In the genomic region with DNA sequence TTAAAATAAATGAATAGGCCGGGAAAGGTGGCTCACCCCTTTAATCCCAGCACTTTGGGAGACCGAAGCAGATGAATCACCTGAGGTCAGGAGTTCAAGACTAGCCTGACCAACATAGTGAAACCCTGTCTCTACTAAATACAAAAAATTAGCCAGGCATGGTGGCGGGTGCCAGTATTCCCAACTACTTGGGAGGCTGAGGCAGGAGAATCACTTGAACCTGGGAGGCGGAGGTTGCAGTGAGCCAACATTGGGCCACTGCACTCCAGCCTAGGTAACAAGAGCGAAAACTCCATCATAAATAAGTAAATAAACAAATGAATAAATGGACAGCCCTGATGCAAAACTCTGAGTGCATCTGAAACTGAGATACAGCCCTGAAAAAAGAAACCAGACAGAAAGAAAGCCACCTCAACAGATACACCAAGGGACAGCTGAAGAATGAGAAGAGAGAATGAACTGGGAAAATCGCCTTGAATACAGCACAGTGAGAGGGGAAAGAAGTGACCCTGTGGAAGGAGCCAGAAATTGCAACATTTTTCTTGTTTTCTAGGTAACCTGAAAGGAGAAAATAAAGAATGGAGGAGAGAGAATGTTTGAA, we compare ENCODE assay signal across 8 cellular contexts.
DNase-seq lines count a peak whose midpoint lies in the region; ATAC-seq and TF ChIP-seq lines count a peak whose summit lies in the region.
"Had no signal": no experiment of that assay in that cellular context is flagged by ENCODE, and none has a peak within 500 bp of the region (broad histone marks: within the 10 kb centered on the region; RNA-seq: fewer than 3 reads in every experiment).

No MANE protein-coding gene starts in this region.

- no peak overlapping the region for H3K4me3 Mint-ChIP-seq in central memory CD8-positive, alpha-beta T cell

- no peak overlapping the region for H3K4me3 ChIP-seq in osteoblast (ENCODE audit: insufficient read depth, low read length)

- H3K36me3 Mint-ChIP-seq in central memory CD8-positive, alpha-beta T cell (ENCODE audit: insufficient read depth) = peaks cover 3% of the 10 kb centered on the region

- H3K27me3 Mint-ChIP-seq in central memory CD8-positive, alpha-beta T cell = no peaks in the 10 kb centered on the region

- peak overlapping the region; percentile 16 for H3K27ac Mint-ChIP-seq in central memory CD8-positive, alpha-beta T cell (ENCODE audit: low read depth)

- ATAC-seq in GM18868 (IDR thresholded peaks at IDR 0.05; ENCODE audit: unreplicated experiment) (peak; percentile 58), GM21390 (IDR thresholded peaks at IDR 0.05; ENCODE audit: unreplicated experiment) (peak; percentile 73), HG03103 (IDR thresholded peaks at IDR 0.05; ENCODE audit: low read depth, unreplicated experiment) (peak; percentile 59)
- ATAC-seq in central memory CD8-positive, alpha-beta T cell (replicated peaks; ENCODE audit: extremely low read depth, poor library complexity, severe bottlenecking) = no peak

- no peak for TF ChIP-seq CTCF in osteoblast (IDR thresholded peaks at IDR 0.05; ENCODE audit: extremely low read depth, low read depth, low read length)

- no peaks in the 10 kb centered on the region for H3K9me3 ChIP-seq in osteoblast (ENCODE audit: low read depth, low read length)

- no peaks in the 10 kb centered on the region for H4K20me1 ChIP-seq in osteoblast (ENCODE audit: insufficient read depth, low read length)

- no peaks in the 10 kb centered on the region for H3K4me1 ChIP-seq in osteoblast (ENCODE audit: insufficient read depth, low read length)

- peaks cover 52% of the 10 kb centered on the region for H3K4me1 Mint-ChIP-seq in central memory CD8-positive, alpha-beta T cell

- H3K9me3 Mint-ChIP-seq in central memory CD8-positive, alpha-beta T cell = no peaks in the 10 kb centered on the region

- H3K36me3 ChIP-seq in osteoblast (ENCODE audit: insufficient read depth, low read length) = no peaks in the 10 kb centered on the region

- H3K27me3 ChIP-seq in osteoblast (ENCODE audit: insufficient read depth, low read length) = peaks cover 5% of the 10 kb centered on the region

- DNase-seq in central memory CD8-positive, alpha-beta T cell (ENCODE audit: low spot score in 2 of 2) = no peak
- no peak for DNase-seq in stimulated activated CD4-positive, alpha-beta T cell treated with anti-CD3 and anti-CD28 coated beads, Interleukin-4, amount 100 ng/mL, for 1 hour
- no peak for DNase-seq in osteoblast (ENCODE audit: insufficient read length, low spot score, missing footprints)
- no peak for DNase-seq in SIG-M5 (lab: John Stamatoyannopoulos, UW)
- DNase-seq: mammary epithelial cell had no signal

- no peak overlapping the region for H3K27ac ChIP-seq in osteoblast (ENCODE audit: low read depth, low read length)

- no peak overlapping the region for H3K4me2 ChIP-seq in osteoblast (ENCODE audit: insufficient read depth, low read length)

- H3K79me2 ChIP-seq in osteoblast (ENCODE audit: insufficient read depth, low read length) = no peaks in the 10 kb centered on the region

- H2AFZ ChIP-seq in osteoblast (ENCODE audit: low read length) = no peak overlapping the region
